1 cellular context compared by ENCODE assay signal in the genomic region with DNA sequence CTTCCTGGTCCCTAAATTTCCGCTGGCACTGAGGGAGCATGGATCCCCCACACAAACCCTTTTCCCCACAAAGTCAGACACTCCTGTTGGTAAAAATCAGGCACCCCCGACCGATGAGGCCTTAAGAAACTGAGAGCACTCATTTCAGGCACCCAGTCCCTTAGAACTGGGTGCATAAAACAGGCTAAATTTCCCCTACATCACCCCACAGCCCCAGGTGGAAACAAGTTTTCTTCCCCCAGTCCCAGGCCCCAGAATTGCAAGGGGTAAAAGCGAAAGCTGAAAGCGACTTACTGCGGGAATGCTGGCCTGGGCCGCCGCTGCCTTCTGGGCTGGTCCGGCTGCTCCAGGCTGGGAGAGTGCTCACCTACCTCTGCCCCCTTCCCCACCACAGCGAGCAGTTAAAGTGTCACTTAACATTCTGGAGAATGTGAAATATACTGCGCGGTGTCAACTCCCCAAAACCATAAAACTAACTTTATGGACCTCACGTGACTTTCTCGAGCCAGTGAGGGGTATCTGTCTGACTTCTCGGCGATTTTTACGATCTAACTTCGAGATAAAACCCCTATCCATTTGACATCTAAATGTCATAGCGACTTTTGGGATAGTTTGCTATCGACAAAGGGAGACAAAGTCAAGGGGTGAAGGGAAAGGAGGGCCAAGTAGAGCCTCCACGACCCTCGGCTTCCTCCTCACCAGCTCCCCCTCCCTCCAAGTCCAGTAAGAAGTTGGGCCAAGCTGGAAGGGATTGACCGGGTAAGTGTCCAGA.
TF ChIP-seq lines count a peak whose summit lies in the region.

TSS of gene HOXB3 (minus strand) at position 411 of the 772 bp plus-strand sequence. CDS start 37,767 bp downstream, outside the sequence.

TF ChIP-seq in HEK293, 187 proteins besides CTCF, POLR2A, EP300 and RAD21 (continued from another document and continues in another):
- TF ChIP-seq ZNF18 (tag by site-specific recombination; IDR thresholded peaks at IDR 0.05) (peak; percentile 85), ZNF501 (tag by site-specific recombination; IDR thresholded peaks at IDR 0.05) (peak; percentile 82; the same call in 1 of the 2 replicates), FEZF1 (tag by site-specific recombination; IDR thresholded peaks at IDR 0.05) (peak; percentile 91), ZNF777 (tag by site-specific recombination; IDR thresholded peaks at IDR 0.05; ENCODE audit: borderline replicate concordance) (no peak), ZNF324 (tag by site-specific recombination; IDR thresholded peaks at IDR 0.05) (peak; percentile 69; the same call in 1 of the 2 replicates), ZBTB11 (tag by site-specific recombination; conservative IDR thresholded peaks at IDR 0.05; ENCODE audit: low read depth) (peak; percentile 39), PRDM10 (tag by site-specific recombination; IDR thresholded peaks at IDR 0.05) (peak; percentile 39), ZNF701 (tag by site-specific recombination; IDR thresholded peaks at IDR 0.05) (no peak), GLIS2 (tag by site-specific recombination; IDR thresholded peaks at IDR 0.05) (peak; percentile 49; the same call in 1 of the 2 replicates), ZNF837 (tag by site-specific recombination; IDR thresholded peaks at IDR 0.05) (no peak), AEBP2 (tag by site-specific recombination; IDR thresholded peaks at IDR 0.05; ENCODE audit: borderline replicate concordance) (no peak), ZNF473 (tag by site-specific recombination; IDR thresholded peaks at IDR 0.05) (no peak), TRIM28 (IDR thresholded peaks at IDR 0.05; ENCODE audit: borderline replicate concordance, low read length) (peak; percentile 71; the same call in 1 of the 2 replicates), ZNF549 (tag by site-specific recombination; IDR thresholded peaks at IDR 0.05) (no peak), ZNF175 (tag by site-specific recombination; IDR thresholded peaks at IDR 0.05) (no peak), ZNF23 (tag by site-specific recombination; IDR thresholded peaks at IDR 0.05; ENCODE audit: borderline replicate concordance) (no peak), ZNF433 (tag by site-specific recombination; IDR thresholded peaks at IDR 0.05; ENCODE audit: low read depth) (no peak), BCL11A (tag by site-specific recombination; IDR thresholded peaks at IDR 0.05; ENCODE audit: low read depth) (peak; percentile 81), ZNF423 (tag by site-specific recombination; IDR thresholded peaks at IDR 0.05) (0 out of 2 replicates have a peak, but pooled peaks have one; percentile 25), ZNF394 (tag by site-specific recombination; IDR thresholded peaks at IDR 0.05; ENCODE audit: borderline replicate concordance) (peak; percentile 79), ZNF354C (tag by site-specific recombination; IDR thresholded peaks at IDR 0.05; ENCODE audit: borderline replicate concordance, low read depth) (no peak), ZNF26 (tag by site-specific recombination; IDR thresholded peaks at IDR 0.05) (no peak), ZSCAN30 (tag by site-specific recombination; IDR thresholded peaks at IDR 0.05) (peak; percentile 88; the same call in 1 of the 2 replicates), ZNF2 (tag by site-specific recombination; IDR thresholded peaks at IDR 0.05) (peak; percentile 57)
- TF ChIP-seq, protein P1, sequence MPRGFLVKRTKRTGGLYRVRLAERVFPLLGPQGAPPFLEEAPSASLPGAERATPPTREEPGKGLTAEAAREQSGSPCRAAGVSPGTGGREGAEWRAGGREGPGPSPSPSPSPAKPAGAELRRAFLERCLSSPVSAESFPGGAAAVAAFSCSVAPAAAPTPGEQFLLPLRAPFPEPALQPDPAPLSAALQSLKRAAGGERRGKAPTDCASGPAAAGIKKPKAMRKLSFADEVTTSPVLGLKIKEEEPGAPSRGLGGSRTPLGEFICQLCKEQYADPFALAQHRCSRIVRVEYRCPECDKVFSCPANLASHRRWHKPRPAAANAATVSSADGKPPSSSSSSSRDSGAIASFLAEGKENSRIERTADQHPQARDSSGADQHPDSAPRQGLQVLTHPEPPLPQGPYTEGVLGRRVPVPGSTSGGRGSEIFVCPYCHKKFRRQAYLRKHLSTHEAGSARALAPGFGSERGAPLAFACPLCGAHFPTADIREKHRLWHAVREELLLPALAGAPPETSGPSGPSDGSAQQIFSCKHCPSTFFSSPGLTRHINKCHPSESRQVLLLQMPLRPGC (tag by site-specific recombination; IDR thresholded peaks at IDR 0.05): peak; percentile 94
- TF ChIP-seq, protein P2, sequence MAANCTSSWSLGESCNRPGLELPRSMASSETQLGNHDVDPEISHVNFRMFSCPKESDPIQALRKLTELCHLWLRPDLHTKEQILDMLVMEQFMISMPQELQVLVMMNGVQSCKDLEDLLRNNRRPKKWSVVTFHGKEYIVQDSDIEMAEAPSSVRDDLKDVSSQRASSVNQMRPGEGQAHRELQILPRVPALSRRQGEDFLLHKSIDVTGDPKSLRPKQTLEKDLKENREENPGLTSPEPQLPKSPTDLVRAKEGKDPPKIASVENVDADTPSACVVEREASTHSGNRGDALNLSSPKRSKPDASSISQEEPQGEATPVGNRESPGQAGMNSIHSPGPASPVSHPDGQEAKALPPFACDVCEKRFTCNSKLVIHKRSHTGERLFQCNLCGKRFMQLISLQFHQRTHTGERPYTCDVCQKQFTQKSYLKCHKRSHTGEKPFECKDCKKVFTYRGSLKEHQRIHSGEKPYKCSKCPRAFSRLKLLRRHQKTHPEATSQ (tag by site-specific recombination; IDR thresholded peaks at IDR 0.05): no peak
- TF ChIP-seq, protein P3, sequence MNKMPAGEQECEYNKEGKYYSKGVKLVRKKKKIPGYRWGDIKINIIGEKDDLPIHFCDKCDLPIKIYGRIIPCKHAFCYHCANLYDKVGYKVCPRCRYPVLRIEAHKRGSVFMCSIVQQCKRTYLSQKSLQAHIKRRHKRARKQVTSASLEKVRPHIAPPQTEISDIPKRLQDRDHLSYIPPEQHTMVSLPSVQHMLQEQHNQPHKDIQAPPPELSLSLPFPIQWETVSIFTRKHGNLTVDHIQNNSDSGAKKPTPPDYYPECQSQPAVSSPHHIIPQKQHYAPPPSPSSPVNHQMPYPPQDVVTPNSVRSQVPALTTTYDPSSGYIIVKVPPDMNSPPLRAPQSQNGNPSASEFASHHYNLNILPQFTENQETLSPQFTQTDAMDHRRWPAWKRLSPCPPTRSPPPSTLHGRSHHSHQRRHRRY (tag by site-specific recombination; IDR thresholded peaks at IDR 0.05): 0 out of 2 replicates have a peak, but pooled peaks have one; percentile 12
- TF ChIP-seq, protein P4, sequence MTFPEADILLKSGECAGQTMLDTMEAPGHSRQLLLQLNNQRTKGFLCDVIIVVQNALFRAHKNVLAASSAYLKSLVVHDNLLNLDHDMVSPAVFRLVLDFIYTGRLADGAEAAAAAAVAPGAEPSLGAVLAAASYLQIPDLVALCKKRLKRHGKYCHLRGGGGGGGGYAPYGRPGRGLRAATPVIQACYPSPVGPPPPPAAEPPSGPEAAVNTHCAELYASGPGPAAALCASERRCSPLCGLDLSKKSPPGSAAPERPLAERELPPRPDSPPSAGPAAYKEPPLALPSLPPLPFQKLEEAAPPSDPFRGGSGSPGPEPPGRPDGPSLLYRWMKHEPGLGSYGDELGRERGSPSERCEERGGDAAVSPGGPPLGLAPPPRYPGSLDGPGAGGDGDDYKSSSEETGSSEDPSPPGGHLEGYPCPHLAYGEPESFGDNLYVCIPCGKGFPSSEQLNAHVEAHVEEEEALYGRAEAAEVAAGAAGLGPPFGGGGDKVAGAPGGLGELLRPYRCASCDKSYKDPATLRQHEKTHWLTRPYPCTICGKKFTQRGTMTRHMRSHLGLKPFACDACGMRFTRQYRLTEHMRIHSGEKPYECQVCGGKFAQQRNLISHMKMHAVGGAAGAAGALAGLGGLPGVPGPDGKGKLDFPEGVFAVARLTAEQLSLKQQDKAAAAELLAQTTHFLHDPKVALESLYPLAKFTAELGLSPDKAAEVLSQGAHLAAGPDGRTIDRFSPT (tag by site-specific recombination; IDR thresholded peaks at IDR 0.05): peak; percentile 96
- TF ChIP-seq, protein P5, sequence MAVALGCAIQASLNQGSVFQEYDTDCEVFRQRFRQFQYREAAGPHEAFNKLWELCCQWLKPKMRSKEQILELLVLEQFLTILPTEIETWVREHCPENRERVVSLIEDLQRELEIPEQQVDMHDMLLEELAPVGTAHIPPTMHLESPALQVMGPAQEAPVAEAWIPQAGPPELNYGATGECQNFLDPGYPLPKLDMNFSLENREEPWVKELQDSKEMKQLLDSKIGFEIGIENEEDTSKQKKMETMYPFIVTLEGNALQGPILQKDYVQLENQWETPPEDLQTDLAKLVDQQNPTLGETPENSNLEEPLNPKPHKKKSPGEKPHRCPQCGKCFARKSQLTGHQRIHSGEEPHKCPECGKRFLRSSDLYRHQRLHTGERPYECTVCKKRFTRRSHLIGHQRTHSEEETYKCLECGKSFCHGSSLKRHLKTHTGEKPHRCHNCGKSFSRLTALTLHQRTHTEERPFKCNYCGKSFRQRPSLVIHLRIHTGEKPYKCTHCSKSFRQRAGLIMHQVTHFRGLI (tag by site-specific recombination; IDR thresholded peaks at IDR 0.05): 0 out of 2 replicates have a peak, but pooled peaks have one; percentile 51
